ENCODE assay signal across 10 cellular contexts in genomic region chr16:7313170-7313569, GRCh38. TPM values are rescaled to one million over a fixed set of nuclear protein-coding genes. Genes with fewer than 3 reads are reported as not detected.
DNase-seq lines count a peak whose midpoint lies in the region; ATAC-seq and TF ChIP-seq lines count a peak whose summit lies in the region.
"Had no signal": no experiment of that assay in that cellular context is flagged by ENCODE, and none has a peak within 500 bp of the region (broad histone marks: within the 10 kb centered on the region; RNA-seq: fewer than 3 reads in every experiment).

No MANE protein-coding gene starts in this region.

- H3K36me3 ChIP-seq in mucosa of descending colon (ENCODE audit: low read depth), result no peaks in the 10 kb centered on the region

- H3K4me1 ChIP-seq in mucosa of descending colon (ENCODE audit: low read depth), result no peaks in the 10 kb centered on the region

- DNase-seq in GM13977 (ENCODE audit: low spot score) (no peak), NCI-H2227 (lab: John Stamatoyannopoulos, UW; ENCODE audit: unreplicated experiment) (peak; percentile 49), chondrocyte (ENCODE audit: low spot score) (no peak), progenitor cell of endocrine pancreas (ENCODE audit: low spot score, unreplicated experiment) (no peak), mucosa of descending colon (no peak)
- DNase-seq: activated naive CD8-positive, alpha-beta T cell treated with anti-CD3 and anti-CD28 coated beads, Interleukin-2, amount 50 U/mL, for 24 hours; KG1; mammary epithelial cell had no signal

- in situ Hi-C loops in GM13977 (cut with MboI; ENCODE audit: low pct_unique_long_range_greater_than_20kb, low sequenced_read_pairs, unreplicated experiment), result no loop called here

- no peaks in the 10 kb centered on the region for H3K36me3 Mint-ChIP-seq in chondrocyte (ENCODE audit: low read depth)
- no peaks in the 10 kb centered on the region for H3K36me3 Mint-ChIP-seq in progenitor cell of endocrine pancreas (ENCODE audit: insufficient read depth)

- no peak for ATAC-seq in HG03175 (IDR thresholded peaks at IDR 0.05; ENCODE audit: unreplicated experiment)
- no peak for ATAC-seq in GM21717 (IDR thresholded peaks at IDR 0.05; ENCODE audit: unreplicated experiment)
- ATAC-seq in mucosa of descending colon, result no peak
- ATAC-seq: activated naive CD8-positive, alpha-beta T cell treated with anti-CD3 and anti-CD28 coated beads, Interleukin-2, amount 50 U/mL, for 24 hours had no signal

- H3K9me3 ChIP-seq in mucosa of descending colon, result no peaks in the 10 kb centered on the region

- H3K27ac Mint-ChIP-seq in chondrocyte (ENCODE audit: unreplicated experiment) (no peak overlapping the region), progenitor cell of endocrine pancreas (no peak overlapping the region)
- H3K27ac Mint-ChIP-seq: activated naive CD8-positive, alpha-beta T cell treated with anti-CD3 and anti-CD28 coated beads, Interleukin-2, amount 50 U/mL, for 24 hours had no signal

- H3K4me1 Mint-ChIP-seq in chondrocyte (ENCODE audit: low read depth), result no peaks in the 10 kb centered on the region
- H3K4me1 Mint-ChIP-seq in progenitor cell of endocrine pancreas (ENCODE audit: low read depth), result peaks cover 8% of the 10 kb centered on the region
- H3K4me1 Mint-ChIP-seq: activated naive CD8-positive, alpha-beta T cell treated with anti-CD3 and anti-CD28 coated beads, Interleukin-2, amount 50 U/mL, for 24 hours had no signal

- no peaks in the 10 kb centered on the region for H3K9me3 Mint-ChIP-seq in chondrocyte (ENCODE audit: low read depth)
- H3K9me3 Mint-ChIP-seq in progenitor cell of endocrine pancreas (ENCODE audit: low read depth), result no peaks in the 10 kb centered on the region

- TF ChIP-seq CTCF in GM13977 (IDR thresholded peaks at IDR 0.05; ENCODE audit: extremely low read depth, insufficient read depth, missing control alignments) (peak; percentile 35), chondrocyte (IDR thresholded peaks at IDR 0.05) (peak; percentile 59), progenitor cell of endocrine pancreas (IDR thresholded peaks at IDR 0.05; ENCODE audit: unreplicated experiment) (peak; percentile 78), mucosa of descending colon (IDR thresholded peaks at IDR 0.05) (no peak)

- H3K4me3 ChIP-seq in mucosa of descending colon, result no peak overlapping the region

- intact Hi-C loops in mucosa of descending colon (cut with DNase I, micrococcal nuclease), result no loop called here

- H3K27me3 Mint-ChIP-seq in chondrocyte (ENCODE audit: low read depth), result no peaks in the 10 kb centered on the region
- H3K27me3 Mint-ChIP-seq in progenitor cell of endocrine pancreas, result peaks cover 32% of the 10 kb centered on the region

- H3K4me3 Mint-ChIP-seq in chondrocyte (ENCODE audit: unreplicated experiment) (no peak overlapping the region), progenitor cell of endocrine pancreas (ENCODE audit: low read depth) (no peak overlapping the region)
- H3K4me3 Mint-ChIP-seq: activated naive CD8-positive, alpha-beta T cell treated with anti-CD3 and anti-CD28 coated beads, Interleukin-2, amount 50 U/mL, for 24 hours had no signal

RNA-seq across cellular contexts. Expression of gene RBFOX1, which starts 19.5 kb away (rescaled TPM):
- total RNA-seq in chondrocyte (not detected in 3 replicates), progenitor cell of endocrine pancreas (0.29 and 1.0 TPM in 2 replicates), mucosa of descending colon (1 to 10 TPM; 4.1 to 7.7 (median 5.1) TPM)
- total RNA-seq: mammary epithelial cell had no signal
